ENCODE assay signal across 32 cellular contexts in genomic region chr1:186636786-186637185, GRCh38. TPM values are rescaled to one million over a fixed set of nuclear protein-coding genes. Genes with fewer than 3 reads are reported as not detected.
A peak's percentile ranks its signal among the peaks of the same experiment; 100 is the strongest.
DNase-seq lines count a peak whose midpoint lies in the region; ATAC-seq, FAIRE-seq and TF ChIP-seq lines count a peak whose summit lies in the region.
"Had no signal": no experiment of that assay in that cellular context is flagged by ENCODE, and none has a peak within 500 bp of the region (broad histone marks: within the 10 kb centered on the region; RNA-seq: fewer than 3 reads in every experiment).

No MANE protein-coding gene starts in this region.

- H3K56ac ChIP-seq in H1 (replicated peaks; ENCODE audit: insufficient read length, low read depth, low read length) = no peak overlapping the region

- H3K4me1 ChIP-seq in Caco-2 (no peaks in the 10 kb centered on the region), H1 (replicated peaks in 1 of 4; ENCODE audit: control insufficient read depth in 3 of 4, insufficient read depth in 4 of 4, low read length in 3 of 4) (peaks cover 2 to 3% (median 2%) of the 10 kb centered on the region in 4 experiments; a peak in 3 of 7 replicates), keratinocyte (ENCODE audit: control insufficient read depth, extremely low read depth, insufficient read depth, low read length) (peaks cover 11% of the 10 kb centered on the region)
- H3K4me1 ChIP-seq: colonic mucosa, esophagus muscularis mucosa, parathyroid adenoma, spleen had no signal

- BruUV-seq in Caco-2 (replicated peaks; lab: Mats Ljungman, UMichigan) = no TSS peak

- ATAC-seq in HG02763 (IDR thresholded peaks at IDR 0.05; ENCODE audit: unreplicated experiment) = no peak
- ATAC-seq: natural killer cell, right cardiac atrium had no signal

- H3K27ac Mint-ChIP-seq in Caco-2 (ENCODE audit: unreplicated experiment) = peak overlapping the region; percentile 75
- H3K27ac Mint-ChIP-seq: activated T-cell treated with anti-CD3 and anti-CD28 coated beads, Interleukin-2, amount 50 U/mL, for 24 hours; CD4-positive, alpha-beta memory T cell; natural killer cell had no signal

- no peaks in the 10 kb centered on the region for H3K36me3 ChIP-seq in Caco-2 (ENCODE audit: control insufficient read depth, insufficient read depth, low read length)
- no peaks in the 10 kb centered on the region for H3K36me3 ChIP-seq in H1 (ENCODE audit: control insufficient read depth in 2 of 4, insufficient read depth in 4 of 4, low read length in 3 of 4)
- H3K36me3 ChIP-seq in keratinocyte (ENCODE audit: control insufficient read depth in 2 of 2, extremely low read depth in 1 of 2, insufficient read depth in 2 of 2, low read length in 2 of 2) = no peaks in the 10 kb centered on the region
- H3K36me3 ChIP-seq: colonic mucosa, esophagus muscularis mucosa, spleen had no signal

- H3K27me3 Mint-ChIP-seq in Caco-2 (ENCODE audit: insufficient read depth, unreplicated experiment) = no peaks in the 10 kb centered on the region

- H3K4me1 Mint-ChIP-seq in Caco-2 (ENCODE audit: low read depth, unreplicated experiment) = no peaks in the 10 kb centered on the region
- H3K4me1 Mint-ChIP-seq: CD4-positive, alpha-beta memory T cell; natural killer cell had no signal

- WGBS in H1 (ENCODE audit: extremely low coverage in 1 of 2, insufficient coverage in 1 of 2, insufficient read length in 1 of 2, insufficient replicate concordance in 2 of 2, low coverage in 1 of 2, low lambda C conversion rate in 2 of 2, missing lambda C conversion rate in 1 of 2), 2 experiments = 72% methylated on average over 2 of the region's 2 CpGs; no CpG with 5 or more reads in 1 of the 2 experiments

- H4K5ac ChIP-seq in H1 (ENCODE audit: insufficient read length, low read depth, low read length) = no peak overlapping the region

- peak overlapping the region; percentile 65 to 74 for H3K4me2 ChIP-seq in H1 (ENCODE audit: insufficient read depth in 1 of 2, low read depth in 2 of 2, low read length in 2 of 2)
- peak overlapping the region; percentile 27 for H3K4me2 ChIP-seq in keratinocyte (ENCODE audit: control insufficient read depth, extremely low read depth, insufficient read depth, low read depth, low read length)

- H2AFZ ChIP-seq in H1 (ENCODE audit: low read length) (peak overlapping the region; percentile 60), keratinocyte (ENCODE audit: control insufficient read depth, low read length) (no peak overlapping the region)
- H2AFZ ChIP-seq: parathyroid adenoma had no signal

- H3K27me3 ChIP-seq in Caco-2 (replicated peaks; ENCODE audit: control insufficient read depth, insufficient read depth, low read length) (no peaks in the 10 kb centered on the region), H1 (replicated peaks in 1 of 4; ENCODE audit: control insufficient read depth in 3 of 4, extremely low read depth in 1 of 4, insufficient read depth in 3 of 4, low read length in 3 of 4) (peaks cover 0 to 5% (median 0%) of the 10 kb centered on the region in 4 experiments; a peak in 1 of 7 replicates), keratinocyte (ENCODE audit: control insufficient read depth, extremely low read depth, insufficient read depth, low read length) (no peaks in the 10 kb centered on the region)
- H3K27me3 ChIP-seq: colonic mucosa, esophagus muscularis mucosa, spleen had no signal

- intact Hi-C loops in Caco-2 (cut with micrococcal nuclease; ENCODE audit: unreplicated experiment) = no loop called here

- CTCF ChIA-PET in Caco-2 (lab: Charles Lee) (no interaction called here), H1 (lab: Charles Lee; ENCODE audit: partially characterized antibody) (interaction anchor here (0.6 to 2.2 kb wide), 3 partner anchors 20 to 350 kb away, joined by 4 to 7 read pairs (median 4); partner anchors contain the start of gene PTGS2)

- H2BK5ac ChIP-seq in H1 (ENCODE audit: low read depth, low read length) = no peak overlapping the region

- TF ChIP-seq CTCF in Caco-2 (IDR thresholded peaks at IDR 0.05; ENCODE audit: insufficient read depth in 1 of 2, low read depth in 1 of 2, low read length in 1 of 2, severe bottlenecking in 1 of 2, unreplicated experiment in 1 of 2) (no peak), H1 (IDR thresholded peaks at IDR 0.05; ENCODE audit: control extremely low read depth in 1 of 3, insufficient read depth in 1 of 3, low read depth in 1 of 3, low read length in 3 of 3) (no peak), keratinocyte (optimal IDR thresholded peaks at IDR 0.05 in 1 of 3, IDR thresholded peaks at IDR 0.05 in 1 of 3, conservative IDR thresholded peaks at IDR 0.05 in 1 of 3; ENCODE audit: extremely low read depth in 1 of 3, insufficient read depth in 2 of 3, low read length in 3 of 3) (no peak)

- TF ChIP-seq EP300 in H1 (IDR thresholded peaks at IDR 0.05; ENCODE audit: borderline replicate concordance in 1 of 2, low read depth in 2 of 2, low read length in 2 of 2) = no peak

- no peaks in the 10 kb centered on the region for H3K36me3 Mint-ChIP-seq in Caco-2 (ENCODE audit: insufficient read depth, unreplicated experiment)
- H3K36me3 Mint-ChIP-seq: CD4-positive, alpha-beta memory T cell; natural killer cell had no signal

- H3K4me3 Mint-ChIP-seq in Caco-2 (ENCODE audit: unreplicated experiment) = peak overlapping the region; percentile 65
- H3K4me3 Mint-ChIP-seq: activated T-cell treated with anti-CD3 and anti-CD28 coated beads, Interleukin-2, amount 50 U/mL, for 24 hours; CD4-positive, alpha-beta memory T cell; natural killer cell had no signal

- H3K79me2 ChIP-seq in H1 (ENCODE audit: control insufficient read depth in 1 of 2, insufficient read depth in 2 of 2, low read length in 2 of 2) = no peaks in the 10 kb centered on the region
- no peaks in the 10 kb centered on the region for H3K79me2 ChIP-seq in keratinocyte (ENCODE audit: control insufficient read depth, insufficient read depth, low read length)
- H3K79me2 ChIP-seq: parathyroid adenoma had no signal

- no peak overlapping the region for H2BK20ac ChIP-seq in H1 (ENCODE audit: low read length)

- no peaks in the 10 kb centered on the region for H3K9me1 ChIP-seq in keratinocyte (ENCODE audit: control insufficient read depth, extremely low read depth, insufficient read depth, low read length)

- no peaks in the 10 kb centered on the region for H3K79me1 ChIP-seq in H1 (ENCODE audit: low read depth, low read length)

- no peak overlapping the region for H2BK120ac ChIP-seq in H1 (replicated peaks; ENCODE audit: low read depth, low read length)

- no peak overlapping the region for H4K91ac ChIP-seq in H1 (replicated peaks; ENCODE audit: insufficient read length, low read length)

- dilution Hi-C loops in keratinocyte (cut with MboI; ENCODE audit: extremely low pct_ligation_motif_present, low sequenced_read_pairs) = no loop called here

- no peaks in the 10 kb centered on the region for H3K23me2 ChIP-seq in H1 (ENCODE audit: low read depth, low read length)

- DNase-seq in Caco-2 (no peak), NCI-H226 (peak; percentile 10), H1 (ENCODE audit: low read depth in 1 of 2, low spot score in 2 of 2) (no peak), keratinocyte (ENCODE audit: low read depth, low spot score) (peak; percentile 30), RKO (ENCODE audit: low spot score) (no peak), epidermal melanocyte (ENCODE audit: insufficient read length, low spot score) (no peak), GM19240 (ENCODE audit: insufficient read length, low spot score) (no peak)
- DNase-seq: activated CD4-positive, alpha-beta T cell treated with anti-CD3 and anti-CD28 coated beads for 4 hours; activated CD8-positive, alpha-beta memory T cell treated with anti-CD3 and anti-CD28 coated beads for 24 hours; activated T-cell treated with anti-CD3 and anti-CD28 coated beads, Interleukin-2, amount 50 U/mL, for 24 hours; AML-193; CD4-positive, alpha-beta memory T cell; colonic mucosa; effector CD8-positive, alpha-beta T cell; foreskin melanocyte; natural killer cell; NCI-H1092; NCI-H1930; NCI-H2227 treated with DMSO at 0.1 percent for 48 hours; NCI-H748 treated with DMSO at 0.1 percent for 48 hours; right cardiac atrium; RPMI8226; spleen; stimulated activated CD4-positive, alpha-beta T cell treated with anti-CD3 and anti-CD28 coated beads, Interleukin-2, amount 100 ng/mL, for 48 hours; trophoblast cell had no signal

- TF ChIP-seq RAD21 in H1 (IDR thresholded peaks at IDR 0.05 in 1 of 2, conservative IDR thresholded peaks at IDR 0.05 in 1 of 2; ENCODE audit: low read depth in 2 of 2, low read length in 2 of 2) = no peak

- no peak overlapping the region for H2BK15ac ChIP-seq in H1 (ENCODE audit: low read length)

- H2AK5ac ChIP-seq in H1 (ENCODE audit: low read depth, low read length) = no peak overlapping the region

- H4K20me1 ChIP-seq in H1 (replicated peaks in 1 of 2; ENCODE audit: control insufficient read depth in 1 of 2, insufficient read depth in 2 of 2, low read length in 2 of 2) (no peaks in the 10 kb centered on the region), keratinocyte (ENCODE audit: control insufficient read depth, extremely low read depth, insufficient read depth, low read length) (no peaks in the 10 kb centered on the region)

- H3K9me3 ChIP-seq in Caco-2 (0 out of 2 replicates have a peak, but pooled peaks cover 4% of the 10 kb centered on the region), H1 (ENCODE audit: insufficient read depth in 2 of 2, low read depth in 1 of 2, low read length in 1 of 2) (no peaks in the 10 kb centered on the region), keratinocyte (ENCODE audit: control insufficient read depth, low read depth, low read length) (no peaks in the 10 kb centered on the region)
- H3K9me3 ChIP-seq: colonic mucosa, esophagus muscularis mucosa, spleen had no signal

- H3K27ac ChIP-seq in H1 (ENCODE audit: low read depth, low read length) (no peak overlapping the region), keratinocyte (ENCODE audit: control insufficient read depth, insufficient read depth, low read length) (no peak overlapping the region)
- H3K27ac ChIP-seq: colonic mucosa, esophagus muscularis mucosa, parathyroid adenoma, SK-N-MC, spleen had no signal

- H4K8ac ChIP-seq in H1 (ENCODE audit: extremely low read depth, insufficient read depth, low read length) = no peak overlapping the region

- H2BK12ac ChIP-seq in H1 (ENCODE audit: low read depth, low read length) = 0 out of 2 replicates have a peak overlapping the region, but pooled peaks have one; percentile 30

- no peak overlapping the region for H3K4ac ChIP-seq in H1 (replicated peaks; ENCODE audit: insufficient read length, low read depth, low read length)

- H3K9ac ChIP-seq in H1 (replicated peaks in 1 of 4; ENCODE audit: extremely low read depth in 1 of 4, low read depth in 3 of 4, low read length in 3 of 4) (no peak overlapping the region; a peak in 1 of 7 replicates), keratinocyte (ENCODE audit: control insufficient read depth, extremely low read depth, insufficient read depth, low read length) (no peak overlapping the region)
- H3K9ac ChIP-seq: parathyroid adenoma had no signal

- no peak overlapping the region for H3K18ac ChIP-seq in H1 (ENCODE audit: extremely low read depth, low read length)

- no peak for TF ChIP-seq POLR2A in H1 (IDR thresholded peaks at IDR 0.05; ENCODE audit: control extremely low read depth in 1 of 2, low read depth in 2 of 2, low read length in 2 of 2)

- no peak overlapping the region for H3K23ac ChIP-seq in H1 (ENCODE audit: insufficient read length)

- no peaks in the 10 kb centered on the region for H3K9me3 Mint-ChIP-seq in Caco-2 (ENCODE audit: unreplicated experiment)
- H3K9me3 Mint-ChIP-seq: activated T-cell treated with anti-CD3 and anti-CD28 coated beads, Interleukin-2, amount 50 U/mL, for 24 hours had no signal

- H3K4me3 ChIP-seq in Caco-2 (ENCODE audit: low read depth, low read length) = no peak overlapping the region
- H3K4me3 ChIP-seq in H1 (ENCODE audit: extremely low read depth in 1 of 4, insufficient read depth in 2 of 4, low read depth in 3 of 4, low read length in 4 of 4) = peak overlapping the region; percentile 43 to 61 (median 52); a peak in 5 of 8 replicates
- no peak overlapping the region for H3K4me3 ChIP-seq in keratinocyte (ENCODE audit: control insufficient read depth in 2 of 3, extremely low read depth in 1 of 3, insufficient read depth in 2 of 3, low read depth in 1 of 3, low read length in 3 of 3)
- H3K4me3 ChIP-seq: colonic mucosa, esophagus muscularis mucosa, SK-N-MC, spleen had no signal

- no peak for FAIRE-seq in H1 (lab: Jason Lieb, UNC)
- FAIRE-seq in keratinocyte (lab: Jason Lieb, UNC) = peak; percentile 71
- FAIRE-seq: A204.1, H54 had no signal

- POLR2A ChIA-PET in Caco-2 (lab: Charles Lee) (no interaction called here), H1 (lab: Charles Lee; ENCODE audit: partially characterized antibody) (interaction anchor here (0.7 to 1.3 kb wide), 2 partner anchors 8 to 262 kb away, joined by 4 to 7 read pairs; partner anchors contain the start of gene TPR)

- H3K14ac ChIP-seq in H1 (ENCODE audit: insufficient read length) = no peak overlapping the region

RNA-seq across cellular contexts. Expression of gene PTGS2, which starts 43.4 kb away (rescaled TPM):
- 18.4 and 24.2 TPM in 2 replicates for total RNA-seq in Caco-2 (2022)
- 0.23 and 0.35 TPM in 2 replicates for total RNA-seq in H1 (2021; fragmentation: NEBNext Ultra II Directional; extraction: Animal tissue kit (Norgen Biotek cat#: 25700))
- polyA plus RNA-seq in H1 (2011; rRNA removed) (0.28 and 0.29 TPM in 2 replicates), keratinocyte (36.9 to 222 TPM (median 117 TPM) in 3 replicates)
- polyA plus RNA-seq in H1 (2011; cell fraction: cytosol; rRNA removed) = 0.22 TPM
- 0.40 TPM for polyA plus RNA-seq in H1 (2011; cell fraction: nucleus; rRNA removed)
- 0.10 to 0.27 TPM (median 0.14 TPM) in 4 replicates for polyA plus RNA-seq in H1 (2012, experiment 1 of 2)
- polyA plus RNA-seq in H1 (2012, experiment 2 of 2) = not detected
- polyA plus RNA-seq in H1 (2013, experiment 1 of 2) = 0.39 TPM
- polyA plus RNA-seq in H1 (2013, experiment 2 of 2) = 0.35 TPM
- 0.16 and 0.63 TPM in 2 replicates for polyA minus RNA-seq in H1 (2011; rRNA and poly(A)+ RNA removed)
- polyA minus RNA-seq in H1 (2011; cell fraction: cytosol; rRNA and poly(A)+ RNA removed) = not detected
- polyA minus RNA-seq in H1 (2011; cell fraction: nucleus; rRNA and poly(A)+ RNA removed) = 0.40 TPM
- 14.7 TPM for polyA plus RNA-seq in keratinocyte (2011; ENCODE audit: low read depth)
- 32.7 and 53.3 TPM in 2 replicates for polyA plus RNA-seq in keratinocyte (2011; cell fraction: cytosol; rRNA removed)
- polyA plus RNA-seq in keratinocyte (2011; cell fraction: nucleus; rRNA removed) = 344 and 399 TPM in 2 replicates
- 19.7 and 36.8 TPM in 2 replicates for polyA plus RNA-seq in keratinocyte (2012; ENCODE audit: low replicate concordance)
- 34.1 to 277 TPM (median 173 TPM) in 3 replicates for polyA minus RNA-seq in keratinocyte
- 101 TPM for polyA minus RNA-seq in keratinocyte (2011; cell fraction: cytosol; rRNA and poly(A)+ RNA removed)
- polyA minus RNA-seq in keratinocyte (2011; cell fraction: nucleus; rRNA and poly(A)+ RNA removed) = 337 and 687 TPM in 2 replicates
- total RNA-seq: CD4-positive, alpha-beta memory T cell; G401 had no signal
- polyA plus RNA-seq: CD4-positive, alpha-beta memory T cell had no signal

Comparison
In these comparisons a context has a peak if more than half of its experiments do, and no peak if none do; other contexts are left out.
1. DNase-seq: peak in NCI-H226 (single experiment) and keratinocyte (single experiment); none in Caco-2 (0 of 2), H1 (0 of 2), RKO (single experiment), epidermal melanocyte (single experiment) and GM19240 (single experiment).
2. H3K4me3 ChIP-seq: peak in H1 (4 of 4); none in Caco-2 (single experiment) and keratinocyte (0 of 3).
3. RNA of gene PTGS2, which starts 43.4 kb away (total RNA-seq): 18.4 to 24.2 TPM in Caco-2; 0.23 to 0.35 TPM in H1; every median in the first group is over 10 times any median in the second.